Comparison of ENCODE assay signal across 13 cellular contexts in genomic region chr12:22477166-22477893, GRCh38.
DNase-seq lines count a peak whose midpoint lies in the region; ATAC-seq, FAIRE-seq and TF ChIP-seq lines count a peak whose summit lies in the region.
"Had no signal": no experiment of that assay in that cellular context is flagged by ENCODE, and none has a peak within 500 bp of the region (broad histone marks: within the 10 kb centered on the region; RNA-seq: fewer than 3 reads in every experiment).

No MANE protein-coding gene starts in this region.

- H3K4me1 ChIP-seq in GM23338 (ENCODE audit: insufficient read depth), result no peaks in the 10 kb centered on the region
- H3K4me1 ChIP-seq: lower lobe of right lung had no signal

- no peaks in the 10 kb centered on the region for H3F3A ChIP-seq in GM23338 (replicated peaks; ENCODE audit: low read depth)

- H3K27me3 Mint-ChIP-seq in GM23338 (ENCODE audit: insufficient read depth, low read depth, poor library complexity), result no peaks in the 10 kb centered on the region
- H3K27me3 Mint-ChIP-seq: progenitor cell of endocrine pancreas had no signal

- H3K4me2 ChIP-seq in GM23338, result no peak overlapping the region

- peak overlapping the region; percentile 9; the same call in 1 of the 2 replicates for H3K27ac Mint-ChIP-seq in GM23338

- H3K9me2 ChIP-seq in GM23338 (ENCODE audit: insufficient read depth), result no peaks in the 10 kb centered on the region

- H3K36me3 ChIP-seq in GM23338 (ENCODE audit: insufficient read depth), result peaks cover 2% of the 10 kb centered on the region; the same call in 1 of the 2 replicates

- DNase-seq in AG08396 (ENCODE audit: low spot score) (peak; percentile 10), GM23338 (ENCODE audit: low spot score) (no peak), astrocyte of the cerebellum (ENCODE audit: low read depth) (peak; percentile 55), NCI-H345 (lab: John Stamatoyannopoulos, UW) (no peak), SHP77 (lab: John Stamatoyannopoulos, UW) (no peak)
- DNase-seq: lower lobe of right lung, NCI-H1436 had no signal

- TF ChIP-seq CTCF in GM23338 (conservative IDR thresholded peaks at IDR 0.05; ENCODE audit: low read depth in 2 of 2), result no peak
- TF ChIP-seq CTCF in astrocyte of the cerebellum (IDR thresholded peaks at IDR 0.05; ENCODE audit: low read depth, low read length, missing control alignments), result no peak

- H3K36me3 Mint-ChIP-seq in GM23338 (ENCODE audit: low read depth), result peaks cover 4% of the 10 kb centered on the region; the same call in 2 of the 3 replicates

- no peak overlapping the region for H3K27ac ChIP-seq in GM23338 (ENCODE audit: low read depth)
- H3K27ac ChIP-seq: esophagus muscularis mucosa, HL-60, lower lobe of right lung had no signal

- ATAC-seq in GM23338 (no peak), GM18498 (IDR thresholded peaks at IDR 0.05; ENCODE audit: unreplicated experiment) (no peak), HG02763 (IDR thresholded peaks at IDR 0.05; ENCODE audit: unreplicated experiment) (no peak)
- ATAC-seq: lower lobe of right lung had no signal

- H3K27me3 ChIP-seq in GM23338 (ENCODE audit: insufficient read depth), result no peaks in the 10 kb centered on the region
- H3K27me3 ChIP-seq: esophagus muscularis mucosa had no signal

- no peaks in the 10 kb centered on the region for H3K9me3 Mint-ChIP-seq in GM23338

- FAIRE-seq in islet of Langerhans (lab: Jason Lieb, UNC), result peak; percentile 75

- 0 out of 2 replicates have a peak, but pooled peaks cover 6% of the 10 kb centered on the region for H3K79me2 ChIP-seq in GM23338 (replicated peaks; ENCODE audit: insufficient read depth)

- H4K20me1 ChIP-seq in GM23338 (replicated peaks; ENCODE audit: insufficient read depth), result no peaks in the 10 kb centered on the region

- no peaks in the 10 kb centered on the region for H3K4me1 Mint-ChIP-seq in GM23338

- in situ Hi-C loops in astrocyte of the cerebellum (cut with HindIII; ENCODE audit: low sequenced_read_pairs), result no loop called here

- H3K4me3 ChIP-seq in GM23338, result no peak overlapping the region
- no peak overlapping the region for H3K4me3 ChIP-seq in astrocyte of the cerebellum (ENCODE audit: low read depth, low read length)
- H3K4me3 ChIP-seq: esophagus muscularis mucosa, lower lobe of right lung had no signal

- H2AFZ ChIP-seq in GM23338, result no peak overlapping the region

- no peak overlapping the region for H3K4me3 Mint-ChIP-seq in GM23338

TF ChIP-seq in GM23338, 12 proteins besides CTCF, POLR2A, EP300 and RAD21 (continues in another document):
- TF ChIP-seq NANOG (IDR thresholded peaks at IDR 0.05; ENCODE audit: borderline replicate concordance) (no peak), EZH2 (IDR thresholded peaks at IDR 0.05; ENCODE audit: low read depth, unreplicated experiment) (no peak), REST (IDR thresholded peaks at IDR 0.05; ENCODE audit: unreplicated experiment) (no peak), ZNF114 (CRISPR knock-in tag; IDR thresholded peaks at IDR 0.05) (no peak), JUNB (IDR thresholded peaks at IDR 0.05; ENCODE audit: unreplicated experiment) (no peak), CREB1 (CRISPR knock-in tag; IDR thresholded peaks at IDR 0.05; ENCODE audit: low read depth) (no peak), ETS1 (IDR thresholded peaks at IDR 0.05) (no peak), STAT1 (IDR thresholded peaks at IDR 0.05; ENCODE audit: unreplicated experiment) (no peak), EZH2phosphoT487 (IDR thresholded peaks at IDR 0.05; ENCODE audit: unreplicated experiment) (no peak), ZNF331 (CRISPR knock-in tag; IDR thresholded peaks at IDR 0.05; ENCODE audit: low read depth) (no peak), ZNF462 (CRISPR knock-in tag; IDR thresholded peaks at IDR 0.05) (no peak)

Comparison
In these comparisons a context has a peak if more than half of its experiments do, and no peak if none do; other contexts are left out.
1. DNase-seq: peak in AG08396 (single experiment) and astrocyte of the cerebellum (single experiment); none in GM23338 (single experiment), NCI-H345 (single experiment) and SHP77 (0 of 2).